ENCODE assay signal across 8 cellular contexts in the genomic region with DNA sequence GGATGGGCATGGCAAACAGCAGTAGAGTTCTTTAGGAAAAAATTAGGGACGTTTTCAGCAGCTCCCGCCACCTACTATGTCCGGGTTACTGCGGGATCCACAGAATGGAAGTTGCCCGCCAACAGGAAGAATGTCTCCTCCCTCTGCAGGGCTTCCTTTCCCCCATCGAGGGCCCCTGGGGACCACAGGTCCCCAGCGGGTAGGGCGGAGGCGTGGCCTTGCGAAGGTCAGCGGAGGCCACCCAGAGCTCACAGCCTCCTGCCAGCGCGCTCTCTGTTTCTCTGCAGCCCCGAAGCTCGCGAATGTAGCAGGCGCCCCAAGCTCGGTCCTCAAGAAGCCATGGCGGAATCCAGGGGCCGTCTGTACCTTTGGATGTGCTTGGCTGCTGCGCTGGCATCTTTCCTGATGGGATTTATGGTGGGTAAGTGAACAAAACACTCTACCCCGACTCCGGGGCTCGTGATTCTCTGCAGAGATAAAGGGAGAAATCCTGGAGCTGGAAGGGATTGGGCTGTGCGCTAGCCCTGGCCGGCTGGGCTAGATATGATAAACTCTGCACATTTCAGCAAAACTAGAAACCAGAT. TPM values are rescaled to one million over a fixed set of nuclear protein-coding genes. Genes with fewer than 3 reads are reported as not detected.
DNase-seq lines count a peak whose midpoint lies in the region; ATAC-seq and TF ChIP-seq lines count a peak whose summit lies in the region.

A gene (plus strand): TSS at position 244 of the 584 bp plus-strand sequence. CDS start 96 bp downstream, at position 340.

- peak within 1 kb of the TSS; percentile 92 for H3K27ac Mint-ChIP-seq in mesothelial cell of epicardium

- DNase-seq in SK-N-MC (ENCODE audit: low read depth, low spot score), result no peak
- DNase-seq in epithelial cell of proximal tubule (ENCODE audit: low read depth), result no peak
- DNase-seq in mesothelial cell of epicardium (ENCODE audit: low spot score in 2 of 2, unreplicated experiment in 2 of 2), result peak; percentile 23 to 56
- DNase-seq in upper lobe of left lung, result peak; percentile 31 to 63
- no peak for DNase-seq in stimulated activated naive CD4-positive, alpha-beta T cell (lab: John Stamatoyannopoulos, UW)

- peak; percentile 42 for ATAC-seq in GM18519 (IDR thresholded peaks at IDR 0.05; ENCODE audit: low FRiP score, unreplicated experiment)
- ATAC-seq in HG02678 (IDR thresholded peaks at IDR 0.05; ENCODE audit: unreplicated experiment), result peak; percentile 83
- peak; percentile 51 to 81 for ATAC-seq in upper lobe of left lung (ENCODE audit: low FRiP score in 2 of 2)
- no peak for ATAC-seq in HG02840 (IDR thresholded peaks at IDR 0.05; ENCODE audit: low FRiP score, unreplicated experiment)

- H3K27me3 Mint-ChIP-seq in mesothelial cell of epicardium (ENCODE audit: low read depth), result peaks cover 2% of the 10 kb centered on the region

- H3K4me3 Mint-ChIP-seq in mesothelial cell of epicardium, result peak within 1 kb of the TSS; percentile 81

- TF ChIP-seq CTCF in epithelial cell of proximal tubule (conservative IDR thresholded peaks at IDR 0.05; ENCODE audit: low read depth, low read length) (no peak), mesothelial cell of epicardium (IDR thresholded peaks at IDR 0.05; ENCODE audit: unreplicated experiment) (no peak), upper lobe of left lung (IDR thresholded peaks at IDR 0.05) (no peak)

- 0 out of 2 replicates have a peak, but pooled peaks cover 6% of the 10 kb centered on the region for H3K36me3 ChIP-seq in SK-N-MC (ENCODE audit: insufficient read depth, low read length)
- no peaks in the 10 kb centered on the region for H3K36me3 ChIP-seq in upper lobe of left lung

- TF ChIP-seq EP300 in upper lobe of left lung (IDR thresholded peaks at IDR 0.05), result no peak

- H3K27ac ChIP-seq in SK-N-MC, result peak within 1 kb of the TSS; percentile 54
- peak within 1 kb of the TSS in 1 of 4 donors; percentile 71 for H3K27ac ChIP-seq in upper lobe of left lung

- H3K9me3 Mint-ChIP-seq in mesothelial cell of epicardium, result peaks cover 4% of the 10 kb centered on the region

- TF ChIP-seq POLR2A in upper lobe of left lung (IDR thresholded peaks at IDR 0.05), result no peak

- peaks cover 11% of the 10 kb centered on the region for H3K36me3 Mint-ChIP-seq in mesothelial cell of epicardium

- peak within 1 kb of the TSS; percentile 81 for H3K9ac ChIP-seq in SK-N-MC (ENCODE audit: insufficient read length)

- WGBS in upper lobe of left lung, 2 donors, result 1 to 2% methylated on average over 14 to 26 of the region's 26 CpGs

- H3K27me3 ChIP-seq in upper lobe of left lung, result no peaks in the 10 kb centered on the region

- H3K9me3 ChIP-seq in SK-N-MC (ENCODE audit: low read depth, low read length), result no peaks in the 10 kb centered on the region
- H3K9me3 ChIP-seq in upper lobe of left lung, result no peaks in the 10 kb centered on the region

- H3K4me1 Mint-ChIP-seq in mesothelial cell of epicardium, result peaks cover 29% of the 10 kb centered on the region

- peaks cover 0 to 12% (median 2%) of the 10 kb centered on the region in 4 donors for H3K4me1 ChIP-seq in upper lobe of left lung

- H3K4me3 ChIP-seq in SK-N-MC, result peak within 1 kb of the TSS; percentile 82
- H3K4me3 ChIP-seq in epithelial cell of proximal tubule (ENCODE audit: low read depth, low read length), result peak within 1 kb of the TSS; percentile 52
- H3K4me3 ChIP-seq in upper lobe of left lung, result peak within 1 kb of the TSS in 3 of 4 donors; percentile 39 to 55 (median 49)

RNA-seq across cellular contexts. Expression of the gene that starts here (rescaled TPM):
- total RNA-seq in epithelial cell of proximal tubule (0.23 and 0.43 TPM in 2 replicates), mesothelial cell of epicardium (33.6 to 39.7 TPM (median 39.5 TPM) in 3 replicates), upper lobe of left lung (1 to 10 TPM in 4 of 6 donors, under 1 TPM in 2; 0.33 to 2.1 (median 1.2) TPM)

Comparison
In these comparisons a context has a peak if more than half of its experiments do, and no peak if none do; other contexts are left out.
1. RNA of the gene that starts here (total RNA-seq): 33.6 to 39.7 TPM in mesothelial cell of epicardium; 0.33 to 2.1 TPM in upper lobe of left lung and 0.23 to 0.43 TPM in epithelial cell of proximal tubule; every median in the first group is over 10 times any median in the second.
2. DNase-seq: peak in mesothelial cell of epicardium (2 of 2) and upper lobe of left lung (2 of 2); none in SK-N-MC (single experiment), epithelial cell of proximal tubule (single experiment) and stimulated activated naive CD4-positive, alpha-beta T cell (0 of 6).
3. Peak in every context shown above with its lines, with median percentiles within 50 percentile points of each other: H3K4me3 ChIP-seq.